ENCODE assay signal across 8 cellular contexts in the genomic region with DNA sequence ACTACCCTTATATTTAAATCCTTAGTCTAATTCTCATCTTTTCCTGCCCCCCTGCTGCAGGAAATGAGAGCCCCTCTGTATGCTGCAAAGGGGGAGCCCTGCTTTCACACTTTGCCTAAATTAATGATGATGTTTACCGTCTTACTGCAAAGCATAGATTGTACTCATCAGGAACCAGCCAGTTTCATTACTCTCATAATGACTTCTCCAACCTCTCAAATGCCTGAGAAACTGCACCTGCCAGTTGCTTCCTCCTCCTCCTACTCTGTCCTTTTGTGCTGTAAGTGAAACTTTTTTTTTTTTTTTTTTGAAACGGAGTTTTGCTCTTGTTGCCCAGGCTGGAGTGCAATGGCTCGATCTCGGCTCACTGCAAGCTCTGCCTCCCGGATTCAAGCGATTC.
DNase-seq lines count a peak whose midpoint lies in the region; ATAC-seq and TF ChIP-seq lines count a peak whose summit lies in the region.

No MANE protein-coding gene starts in this region.

- no peak for TF ChIP-seq EP300 in gastroesophageal sphincter (IDR thresholded peaks at IDR 0.05)

- H3K27ac Mint-ChIP-seq in activated naive CD8-positive, alpha-beta T cell treated with anti-CD3 and anti-CD28 coated beads, Interleukin-2, amount 50 U/mL, for 24 hours = no peak overlapping the region

- H3K27ac ChIP-seq in gastroesophageal sphincter (no peak overlapping the region), A673 (ENCODE audit: low read depth, low read length, poor library complexity, severe bottlenecking) (no peak overlapping the region)

- H3K4me3 ChIP-seq in gastroesophageal sphincter = no peak overlapping the region
- H3K4me3 ChIP-seq in A673 (ENCODE audit: low read depth, low read length, poor library complexity, severe bottlenecking) = no peak overlapping the region

- TF ChIP-seq CTCF in GM13976 (IDR thresholded peaks at IDR 0.05; ENCODE audit: borderline replicate concordance, control extremely low read depth, extremely low read depth, insufficient read depth, missing control alignments) = no peak
- TF ChIP-seq CTCF in gastroesophageal sphincter (IDR thresholded peaks at IDR 0.05) = no peak
- TF ChIP-seq CTCF in A673 (conservative IDR thresholded peaks at IDR 0.05; ENCODE audit: low read depth, low read length) = no peak

- POLR2A ChIA-PET in A673 (lab: Charles Lee; ENCODE audit: low non-redundant PET) = no interaction called here

- WGBS in gastroesophageal sphincter (ENCODE audit: low coverage in 1 of 2), 2 donors = 52 to 64% methylated on average over 3 to 5 of the region's 6 CpGs

- CTCF ChIA-PET in A673 (lab: Charles Lee) = no interaction called here

- H3K27me3 ChIP-seq in gastroesophageal sphincter = no peaks in the 10 kb centered on the region
- H3K27me3 ChIP-seq in A673 (replicated peaks; ENCODE audit: insufficient read depth, low read depth, low read length, poor library complexity) = no peaks in the 10 kb centered on the region

- H3K27me3 Mint-ChIP-seq in activated naive CD8-positive, alpha-beta T cell treated with anti-CD3 and anti-CD28 coated beads, Interleukin-2, amount 50 U/mL, for 24 hours = peaks cover 4% of the 10 kb centered on the region

- BruUV-seq in A673 (replicated peaks; lab: Mats Ljungman, UMichigan) = no TSS peak

- intact Hi-C loops in A673 (cut with micrococcal nuclease; ENCODE audit: unreplicated experiment) = no loop called here

- peaks cover 26% of the 10 kb centered on the region for H3K4me1 Mint-ChIP-seq in activated naive CD8-positive, alpha-beta T cell treated with anti-CD3 and anti-CD28 coated beads, Interleukin-2, amount 50 U/mL, for 24 hours

- in situ Hi-C loops in GM13976 (cut with MboI; ENCODE audit: low sequenced_read_pairs, unreplicated experiment) = no loop called here

- no peak for TF ChIP-seq POLR2A in gastroesophageal sphincter (IDR thresholded peaks at IDR 0.05)

- H3K9me3 Mint-ChIP-seq in activated naive CD8-positive, alpha-beta T cell treated with anti-CD3 and anti-CD28 coated beads, Interleukin-2, amount 50 U/mL, for 24 hours = no peaks in the 10 kb centered on the region

- H3K9me3 ChIP-seq in gastroesophageal sphincter = no peaks in the 10 kb centered on the region
- H3K9me3 ChIP-seq in A673 (ENCODE audit: low read depth, low read length, poor library complexity, severe bottlenecking) = no peaks in the 10 kb centered on the region

- no peaks in the 10 kb centered on the region for H3K36me3 ChIP-seq in gastroesophageal sphincter
- no peaks in the 10 kb centered on the region for H3K36me3 ChIP-seq in A673 (ENCODE audit: insufficient read depth, low read length, poor library complexity, severe bottlenecking)

- no peak overlapping the region for H3K4me3 Mint-ChIP-seq in activated naive CD8-positive, alpha-beta T cell treated with anti-CD3 and anti-CD28 coated beads, Interleukin-2, amount 50 U/mL, for 24 hours

- H3K36me3 Mint-ChIP-seq in activated naive CD8-positive, alpha-beta T cell treated with anti-CD3 and anti-CD28 coated beads, Interleukin-2, amount 50 U/mL, for 24 hours (ENCODE audit: low read depth) = no peaks in the 10 kb centered on the region

- DNase-seq in GM13976 (ENCODE audit: low spot score) (peak; percentile 57), RKO (ENCODE audit: low spot score) (no peak), NCI-H526 (lab: John Stamatoyannopoulos, UW) (no peak), A673 (ENCODE audit: low spot score) (no peak)
- no peak for DNase-seq in activated naive CD8-positive, alpha-beta T cell treated with anti-CD3 and anti-CD28 coated beads, Interleukin-2, amount 50 U/mL, for 24 hours

- ATAC-seq in GM21360 (IDR thresholded peaks at IDR 0.05; ENCODE audit: unreplicated experiment) (peak; percentile 69), HG03280 (IDR thresholded peaks at IDR 0.05; ENCODE audit: unreplicated experiment) (peak; percentile 86), gastroesophageal sphincter (no peak)
- ATAC-seq in activated naive CD8-positive, alpha-beta T cell treated with anti-CD3 and anti-CD28 coated beads, Interleukin-2, amount 50 U/mL, for 24 hours = peak; percentile 40

- H3K4me1 ChIP-seq in gastroesophageal sphincter (peaks cover 0 to 4% (median 0%) of the 10 kb centered on the region in 3 donors), A673 (ENCODE audit: insufficient read depth, low read length, poor library complexity, severe bottlenecking) (no peaks in the 10 kb centered on the region)
